ENCODE assay signal across 16 cellular contexts in the genomic region with DNA sequence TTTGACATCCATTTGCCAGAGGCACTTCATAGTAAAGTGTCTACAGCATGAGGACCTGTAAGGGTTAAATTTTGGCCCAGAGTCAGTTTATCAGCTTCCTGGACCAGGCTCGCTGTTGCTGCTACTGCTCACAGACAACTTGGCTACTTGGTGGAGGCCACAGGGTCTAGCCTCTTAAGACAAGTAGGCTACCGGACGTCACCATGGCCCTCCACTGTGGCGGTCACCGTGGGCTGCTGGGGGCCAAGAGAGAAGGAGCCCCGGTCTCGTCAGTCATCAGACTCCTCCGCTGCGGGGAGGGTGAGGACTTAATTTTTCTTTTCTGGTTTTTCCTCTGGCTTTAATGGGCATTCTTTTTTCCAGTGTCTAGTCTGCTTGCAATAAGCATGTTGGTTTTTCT.
DNase-seq lines count a peak whose midpoint lies in the region; ATAC-seq and TF ChIP-seq lines count a peak whose summit lies in the region.
"Had no signal": no experiment of that assay in that cellular context is flagged by ENCODE, and none has a peak within 500 bp of the region (broad histone marks: within the 10 kb centered on the region; RNA-seq: fewer than 3 reads in every experiment).

No MANE protein-coding gene starts in this region.

- no peak overlapping the region for H4K8ac ChIP-seq in mesenchymal stem cell (ENCODE audit: low read length)

- no peaks in the 10 kb centered on the region for H3K79me1 ChIP-seq in mesenchymal stem cell (replicated peaks; ENCODE audit: low read length, poor library complexity, severe bottlenecking)

- H3K4me2 ChIP-seq in mesenchymal stem cell (ENCODE audit: low read length, poor library complexity, severe bottlenecking) (no peak overlapping the region), osteoblast (ENCODE audit: insufficient read depth, low read length) (no peak overlapping the region)
- H3K4me2 ChIP-seq: A549 had no signal

- no peak overlapping the region for H4K91ac ChIP-seq in mesenchymal stem cell (ENCODE audit: low read length)

- H3K4me3 ChIP-seq in left ventricle myocardium inferior (peak overlapping the region; percentile 29), mesenchymal stem cell (ENCODE audit: insufficient read depth in 1 of 2, low read depth in 1 of 2, low read length in 2 of 2) (peak overlapping the region in 1 of 2 experiments; percentile 23), osteoblast (ENCODE audit: insufficient read depth, low read length) (no peak overlapping the region), uterus (peak overlapping the region in 1 of 2 donors; percentile 16)
- H3K4me3 ChIP-seq: A549 had no signal

- H3K4ac ChIP-seq in mesenchymal stem cell (ENCODE audit: low read depth in 1 of 2, low read length in 2 of 2): no peak overlapping the region

- H3K4me1 ChIP-seq in left ventricle myocardium inferior: no peaks in the 10 kb centered on the region
- H3K4me1 ChIP-seq in mesenchymal stem cell (ENCODE audit: control insufficient read depth, insufficient read depth, low read depth, low read length): no peaks in the 10 kb centered on the region
- H3K4me1 ChIP-seq in osteoblast (ENCODE audit: insufficient read depth, low read length): no peaks in the 10 kb centered on the region
- no peaks in the 10 kb centered on the region for H3K4me1 ChIP-seq in uterus
- H3K4me1 ChIP-seq: A549, Caco-2 had no signal

- no peaks in the 10 kb centered on the region for H4K20me1 ChIP-seq in osteoblast (ENCODE audit: insufficient read depth, low read length)

- H2BK5ac ChIP-seq in mesenchymal stem cell (ENCODE audit: low read depth, low read length, poor library complexity, severe bottlenecking): no peak overlapping the region

- WGBS in mesenchymal stem cell: 83% methylated on average over 9 of the region's 9 CpGs

- intact Hi-C loops in left ventricle myocardium inferior (cut with micrococcal nuclease) (no loop called here), Right ventricle myocardium superior (cut with DNase I) (no loop called here), uterus (cut with DNase I; ENCODE audit: low total_unique reads) (no loop called here)

- no peak for DNase-seq in left ventricle myocardium inferior
- no peak for DNase-seq in Right ventricle myocardium superior
- no peak for DNase-seq in mesenchymal stem cell
- peak; percentile 46 for DNase-seq in osteoblast (ENCODE audit: insufficient read length, low spot score, missing footprints)
- DNase-seq in uterus: no peak
- DNase-seq in SHP77 treated with DMSO at 0.1 percent for 48 hours (lab: John Stamatoyannopoulos, UW): no peak
- DNase-seq in NCI-H748 (lab: John Stamatoyannopoulos, UW; ENCODE audit: unreplicated experiment): no peak
- DNase-seq: AML-193; Caco-2; CD4-positive, alpha-beta T cell; GOT3; H9 had no signal

- no peak overlapping the region for H2BK12ac ChIP-seq in mesenchymal stem cell (ENCODE audit: low read length in 2 of 2)

- H2AFZ ChIP-seq in mesenchymal stem cell (ENCODE audit: low read depth, low read length) (no peak overlapping the region), osteoblast (ENCODE audit: low read length) (no peak overlapping the region)

- no peaks in the 10 kb centered on the region for H3K36me3 ChIP-seq in left ventricle myocardium inferior
- H3K36me3 ChIP-seq in mesenchymal stem cell (ENCODE audit: control insufficient read depth in 1 of 2, insufficient read depth in 2 of 2, low read depth in 1 of 2, low read length in 2 of 2): no peaks in the 10 kb centered on the region
- H3K36me3 ChIP-seq in osteoblast (ENCODE audit: insufficient read depth, low read length): no peaks in the 10 kb centered on the region
- no peaks in the 10 kb centered on the region for H3K36me3 ChIP-seq in uterus

- H3K27me3 ChIP-seq in left ventricle myocardium inferior (ENCODE audit: low read depth) (no peaks in the 10 kb centered on the region), mesenchymal stem cell (ENCODE audit: control insufficient read depth in 1 of 2, insufficient read depth in 1 of 2, low read length in 2 of 2) (peaks cover 0 to 35% of the 10 kb centered on the region in 2 experiments), osteoblast (ENCODE audit: insufficient read depth, low read length) (no peaks in the 10 kb centered on the region), uterus (no peaks in the 10 kb centered on the region)

- H3K27ac ChIP-seq in left ventricle myocardium inferior (replicated peaks): no peak overlapping the region
- H3K27ac ChIP-seq in mesenchymal stem cell (ENCODE audit: low read length, poor library complexity, severe bottlenecking): no peak overlapping the region
- no peak overlapping the region for H3K27ac ChIP-seq in osteoblast (ENCODE audit: low read depth, low read length)
- peak overlapping the region; percentile 58 to 62 for H3K27ac ChIP-seq in uterus
- H3K27ac ChIP-seq: A549, C4-2B had no signal

- H3K18ac ChIP-seq in mesenchymal stem cell (ENCODE audit: low read depth in 1 of 2, low read length in 2 of 2): no peak overlapping the region

- no peaks in the 10 kb centered on the region for H3K79me2 ChIP-seq in osteoblast (ENCODE audit: insufficient read depth, low read length)

- no peak for TF ChIP-seq POLR2A in uterus (IDR thresholded peaks at IDR 0.05)

- no peak overlapping the region for H2AK5ac ChIP-seq in mesenchymal stem cell (ENCODE audit: low read length, severe bottlenecking)

- no peaks in the 10 kb centered on the region for H3K9me3 ChIP-seq in left ventricle myocardium inferior (replicated peaks)
- H3K9me3 ChIP-seq in mesenchymal stem cell (ENCODE audit: control insufficient read depth, low read length): no peaks in the 10 kb centered on the region
- no peaks in the 10 kb centered on the region for H3K9me3 ChIP-seq in osteoblast (ENCODE audit: low read depth, low read length)
- no peaks in the 10 kb centered on the region for H3K9me3 ChIP-seq in uterus
- H3K9me3 ChIP-seq: A549, Caco-2 had no signal

- no peak overlapping the region for H3K23ac ChIP-seq in mesenchymal stem cell (ENCODE audit: low read length in 2 of 2)

- H3K9ac ChIP-seq in mesenchymal stem cell (ENCODE audit: low read length): peak overlapping the region; percentile 52

- ATAC-seq in Right ventricle myocardium superior (ENCODE audit: poor library complexity): no peak
- ATAC-seq in GM18909 (IDR thresholded peaks at IDR 0.05; ENCODE audit: poor library complexity, unreplicated experiment): no peak
- ATAC-seq: A549, HepG2 had no signal

- no peak overlapping the region for H3K14ac ChIP-seq in mesenchymal stem cell (ENCODE audit: low read length in 2 of 2)

- no peak overlapping the region for H2BK15ac ChIP-seq in mesenchymal stem cell (ENCODE audit: low read depth, poor library complexity, severe bottlenecking)

- H2BK120ac ChIP-seq in mesenchymal stem cell (ENCODE audit: low read depth, low read length): no peak overlapping the region

- TF ChIP-seq CTCF in left ventricle myocardium inferior (IDR thresholded peaks at IDR 0.05; ENCODE audit: borderline replicate concordance) (no peak), osteoblast (IDR thresholded peaks at IDR 0.05; ENCODE audit: extremely low read depth, low read depth, low read length) (no peak), uterus (IDR thresholded peaks at IDR 0.05) (no peak)

Comparison
In these comparisons a context has a peak if more than half of its experiments do, and no peak if none do; other contexts are left out.
1. H3K27ac ChIP-seq: peak in uterus (2 of 2); none in left ventricle myocardium inferior (single experiment), mesenchymal stem cell (single experiment) and osteoblast (single experiment).